21 cellular contexts compared by ENCODE assay signal in genomic region chr6:84353459-84354423, GRCh38.
DNase-seq lines count a peak whose midpoint lies in the region; ATAC-seq, FAIRE-seq and TF ChIP-seq lines count a peak whose summit lies in the region.
"Had no signal": no experiment of that assay in that cellular context is flagged by ENCODE, and none has a peak within 500 bp of the region (broad histone marks: within the 10 kb centered on the region; RNA-seq: fewer than 3 reads in every experiment).

No MANE protein-coding gene starts in this region.

- TF ChIP-seq CTCF in GM12878 (IDR thresholded peaks at IDR 0.05 in 2 of 3, conservative IDR thresholded peaks at IDR 0.05 in 1 of 3; ENCODE audit: control insufficient read depth in 2 of 3, extremely low read depth in 1 of 3, insufficient read depth in 1 of 3, low read depth in 3 of 3, low read length in 3 of 3) (no peak), lung (IDR thresholded peaks at IDR 0.05; ENCODE audit: control extremely low read depth, extremely low read depth) (no peak), testis (IDR thresholded peaks at IDR 0.05) (no peak)

- DNase-seq in GM12878 (ENCODE audit: low read depth, low spot score): no peak
- no peak for DNase-seq in lung (ENCODE audit: low spot score)
- DNase-seq in testis: no peak
- no peak for DNase-seq in NCI-H2107 treated with DMSO at 0.1 percent for 48 hours (lab: John Stamatoyannopoulos, UW; ENCODE audit: unreplicated experiment)
- DNase-seq: CD4-positive, CD25-positive, alpha-beta regulatory T cell; DND-41; H7; KG1; NCI-H1092 treated with DMSO at 0.1 percent for 48 hours; NCI-H2081 treated with DMSO at 0.1 percent for 48 hours; NCI-H446; NCI-H526; PC-9; RPMI8226; SHP77 had no signal

- no peak overlapping the region for H2AFZ ChIP-seq in GM12878 (ENCODE audit: control insufficient read depth, low read depth, low read length)
- H2AFZ ChIP-seq: PC-9 had no signal

- ATAC-seq in GM19463 (IDR thresholded peaks at IDR 0.05; ENCODE audit: unreplicated experiment): peak; percentile 45
- peak; percentile 39 for ATAC-seq in HG02610 (IDR thresholded peaks at IDR 0.05; ENCODE audit: unreplicated experiment)
- peak; percentile 82 for ATAC-seq in GM12878
- peak; percentile 51 for ATAC-seq in lung (ENCODE audit: insufficient read depth, low FRiP score)
- ATAC-seq in GM21717 (IDR thresholded peaks at IDR 0.05; ENCODE audit: unreplicated experiment): no peak

- no peaks in the 10 kb centered on the region for H3K36me3 ChIP-seq in GM12878 (ENCODE audit: control insufficient read depth in 2 of 2, insufficient read depth in 2 of 2, low read length in 1 of 2)
- H3K36me3 ChIP-seq in lung (ENCODE audit: control insufficient read depth in 2 of 2, insufficient read depth in 2 of 2, low read length in 2 of 2): no peaks in the 10 kb centered on the region
- no peaks in the 10 kb centered on the region for H3K36me3 ChIP-seq in testis (ENCODE audit: low read depth, missing control alignments)

- no peaks in the 10 kb centered on the region for H3K79me2 ChIP-seq in GM12878 (ENCODE audit: control insufficient read depth, insufficient read depth, low read length)

- no peak for TF ChIP-seq POLR2A in GM12878 (IDR thresholded peaks at IDR 0.05; ENCODE audit: low read depth, low read length)
- TF ChIP-seq POLR2A in testis (IDR thresholded peaks at IDR 0.05): no peak

- in situ Hi-C loops in GM12878 (cut with MboI): no loop called here

- H3K9me3 ChIP-seq in GM12878 (replicated peaks; ENCODE audit: control insufficient read depth, insufficient read depth, low read length): no peaks in the 10 kb centered on the region; the same call in 2 of the 3 replicates
- peaks cover 2% of the 10 kb centered on the region in 2 donors for H3K9me3 ChIP-seq in lung (ENCODE audit: control insufficient read depth in 2 of 2, insufficient read depth in 1 of 2, low read length in 1 of 2)
- H3K9me3 ChIP-seq in testis: no peaks in the 10 kb centered on the region

- POLR2A ChIA-PET in GM12878 (lab: Charles Lee): no interaction called here

- no peak overlapping the region for H3K9ac ChIP-seq in GM12878 (ENCODE audit: control insufficient read depth, insufficient read depth, low read length)

- H3K27me3 ChIP-seq in GM12878 (replicated peaks in 1 of 2; ENCODE audit: control insufficient read depth in 2 of 2, insufficient read depth in 2 of 2, low read length in 1 of 2) (no peaks in the 10 kb centered on the region), lung (ENCODE audit: control insufficient read depth, insufficient read depth) (no peaks in the 10 kb centered on the region), testis (no peaks in the 10 kb centered on the region)

- no peak overlapping the region for H3K4me2 ChIP-seq in GM12878 (ENCODE audit: control insufficient read depth, insufficient read depth)
- H3K4me2 ChIP-seq: PC-9 had no signal

- H3K27ac ChIP-seq in GM12878 (ENCODE audit: control insufficient read depth, insufficient read depth) (no peak overlapping the region), lung (ENCODE audit: low read depth in 1 of 2, low read length in 1 of 2) (no peak overlapping the region), testis (no peak overlapping the region)
- H3K27ac ChIP-seq: HL-60, PC-9, SK-N-MC had no signal

- SMC1A ChIA-PET in GM12878 (lab: Charles Lee; ENCODE audit: uncharacterized antibody, unreplicated experiment): interaction anchor here (1.1 to 3.2 kb wide), 5 partner anchors 8 to 21 kb away, joined by 3 to 9 read pairs (median 3); no protein-coding TSS in a partner anchor

- 2% methylated on average over 5 of the region's 5 CpGs for WGBS in GM12878 (ENCODE audit: insufficient coverage, insufficient replicate concordance, low lambda C conversion rate, missing lambda C conversion rate)
- WGBS in lung, 2 donors: 66 to 74% methylated on average over 5 of the region's 5 CpGs
- 63 to 72% methylated on average over 5 of the region's 5 CpGs for WGBS in testis, 2 donors

- TF ChIP-seq RAD21 in GM12878 (IDR thresholded peaks at IDR 0.05; ENCODE audit: insufficient read depth, low read depth, low read length): no peak

- no peaks in the 10 kb centered on the region for H4K20me1 ChIP-seq in GM12878 (ENCODE audit: control insufficient read depth, insufficient read depth)

- TF ChIP-seq EP300 in GM12878 (IDR thresholded peaks at IDR 0.05; ENCODE audit: borderline replicate concordance in 1 of 2, control insufficient read depth in 1 of 2, low read depth in 2 of 2, low read length in 2 of 2): no peak

- no TSS peak for BruUV-seq in GM12878 (replicated peaks; lab: Mats Ljungman, UMichigan)

- intact Hi-C loops in GM12878 (cut with micrococcal nuclease; ENCODE audit: unreplicated experiment): no loop called here
- intact Hi-C loops in testis (cut with DNase I; ENCODE audit: low total_unique reads): no loop called here

- CTCF ChIA-PET in GM12878 (lab: Yijun Ruan, JAX): interaction anchor here (0.8 to 1.7 kb wide), 3 partner anchors 8 to 45 kb away, joined by 3 to 4 read pairs (median 3); no protein-coding TSS in a partner anchor

- FAIRE-seq in GM12878 (lab: Jason Lieb, UNC): no peak
- FAIRE-seq: GM12891 had no signal

- no peaks in the 10 kb centered on the region for H3K4me1 ChIP-seq in GM12878 (ENCODE audit: control insufficient read depth, insufficient read depth, low read length)
- H3K4me1 ChIP-seq in lung (ENCODE audit: control insufficient read depth in 2 of 2, insufficient read depth in 2 of 2, low read length in 2 of 2): no peaks in the 10 kb centered on the region
- H3K4me1 ChIP-seq in testis: no peaks in the 10 kb centered on the region

- RAD21 ChIA-PET in GM12878 (lab: Charles Lee; ENCODE audit: unreplicated experiment): interaction anchor here (1.7 kb wide), 1 partner anchor 60 kb away, joined by 3 read pairs; no protein-coding TSS in a partner anchor

- H3K4me3 ChIP-seq in GM12878: no peak overlapping the region
- H3K4me3 ChIP-seq in lung: no peak overlapping the region
- H3K4me3 ChIP-seq in testis: no peak overlapping the region
- H3K4me3 ChIP-seq: PC-9, SK-N-MC had no signal

TF ChIP-seq in GM12878, 131 proteins besides CTCF, POLR2A, EP300 and RAD21:
- TF ChIP-seq NR2F1 (conservative IDR thresholded peaks at IDR 0.05): peak; percentile 31; the same call in 1 of the 2 replicates
- TF ChIP-seq ATF7 (IDR thresholded peaks at IDR 0.05; ENCODE audit: low read depth): 0 out of 2 replicates have a peak, but pooled peaks have one; percentile 18
- no peak for TF ChIP-seq DPF2 (IDR thresholded peaks at IDR 0.05)
- TF ChIP-seq ZBED1 (IDR thresholded peaks at IDR 0.05; ENCODE audit: borderline replicate concordance): no peak
- TF ChIP-seq MTA2 (IDR thresholded peaks at IDR 0.05; ENCODE audit: low read depth): peak; percentile 35; the same call in 1 of the 2 replicates
- TF ChIP-seq IKZF2 (IDR thresholded peaks at IDR 0.05): peak in 1 of 2 experiments; percentile 36; a peak in 2 of 4 replicates
- peak; percentile 60; the same call in 1 of the 3 replicates for TF ChIP-seq POU2F2 (IDR thresholded peaks at IDR 0.05; ENCODE audit: borderline replicate concordance, low read depth, low read length)
- TF ChIP-seq PAX8 (IDR thresholded peaks at IDR 0.05): no peak
- TF ChIP-seq RELB (IDR thresholded peaks at IDR 0.05; ENCODE audit: low read depth): peak; percentile 39; the same call in 1 of the 2 replicates
- TF ChIP-seq IRF4 (IDR thresholded peaks at IDR 0.05; ENCODE audit: low read depth, low read length): no peak
- TF ChIP-seq ASH2L (IDR thresholded peaks at IDR 0.05; ENCODE audit: borderline replicate concordance, low read depth): no peak
- TF ChIP-seq ZNF217 (IDR thresholded peaks at IDR 0.05): peak; percentile 77
- peak; percentile 51 for TF ChIP-seq MEF2B (IDR thresholded peaks at IDR 0.05; ENCODE audit: partially characterized antibody, poor library complexity, severe bottlenecking)
- no peak for TF ChIP-seq ZNF207 (IDR thresholded peaks at IDR 0.05; ENCODE audit: borderline replicate concordance)
- TF ChIP-seq HDGF (IDR thresholded peaks at IDR 0.05): no peak
- peak; percentile 64 for TF ChIP-seq RUNX3 (IDR thresholded peaks at IDR 0.05; ENCODE audit: low read length)
